ENCODE assay signal across 12 cellular contexts in genomic region chr6:4599924-4600323, GRCh38.
DNase-seq lines count a peak whose midpoint lies in the region; ATAC-seq, FAIRE-seq and TF ChIP-seq lines count a peak whose summit lies in the region.
"Had no signal": no experiment of that assay in that cellular context is flagged by ENCODE, and none has a peak within 500 bp of the region (broad histone marks: within the 10 kb centered on the region; RNA-seq: fewer than 3 reads in every experiment).

No MANE protein-coding gene starts in this region.

- peaks cover 10% of the 10 kb centered on the region for H3K9me3 Mint-ChIP-seq in chondrocyte (ENCODE audit: low read depth)
- peaks cover 5% of the 10 kb centered on the region for H3K9me3 Mint-ChIP-seq in natural killer cell treated with Interleukin-12 subunit alpha and Interleukin-12 subunit beta and Interleukin-15 and Interleukin-18, amount 100 ng/mL, for 72 hours
- H3K9me3 Mint-ChIP-seq: endodermal cell had no signal

- no peak for TF ChIP-seq POLR2A in H54 (IDR thresholded peaks at IDR 0.05; ENCODE audit: low read depth, low read length)

- no peaks in the 10 kb centered on the region for H3K27me3 Mint-ChIP-seq in chondrocyte (ENCODE audit: low read depth)
- peaks cover 0 to 13% of the 10 kb centered on the region in 2 donors for H3K27me3 Mint-ChIP-seq in natural killer cell treated with Interleukin-12 subunit alpha and Interleukin-12 subunit beta and Interleukin-15 and Interleukin-18, amount 100 ng/mL, for 72 hours

- POLR2A ChIA-PET in RWPE1 (lab: Yijun Ruan, JAX; ENCODE audit: low non-redundant PET): no interaction called here

- H3K4me1 Mint-ChIP-seq in chondrocyte (ENCODE audit: low read depth): peaks cover 24% of the 10 kb centered on the region
- H3K4me1 Mint-ChIP-seq in natural killer cell treated with Interleukin-12 subunit alpha and Interleukin-12 subunit beta and Interleukin-15 and Interleukin-18, amount 100 ng/mL, for 72 hours (ENCODE audit: low read depth in 2 of 2): peaks cover 7 to 11% of the 10 kb centered on the region in 2 donors
- H3K4me1 Mint-ChIP-seq: endodermal cell had no signal

- FAIRE-seq in H54 (lab: Jason Lieb, UNC): peak; percentile 91

- peaks cover 15% of the 10 kb centered on the region for H3K4me1 ChIP-seq in mesodermal cell (ENCODE audit: control insufficient read depth, insufficient read depth, low read length, poor library complexity, severe bottlenecking)
- H3K4me1 ChIP-seq: Caco-2 had no signal

- H3K4me3 Mint-ChIP-seq in chondrocyte (ENCODE audit: unreplicated experiment): no peak overlapping the region
- H3K4me3 Mint-ChIP-seq in natural killer cell treated with Interleukin-12 subunit alpha and Interleukin-12 subunit beta and Interleukin-15 and Interleukin-18, amount 100 ng/mL, for 72 hours: no peak overlapping the region
- H3K4me3 Mint-ChIP-seq: endodermal cell had no signal

- no peak overlapping the region for H3K4me3 ChIP-seq in mesodermal cell (ENCODE audit: extremely low read depth, insufficient read depth, low read length, poor library complexity, severe bottlenecking)

- ATAC-seq in esophagus mucosa: peak; percentile 89
- ATAC-seq in natural killer cell treated with Interleukin-12 subunit alpha and Interleukin-12 subunit beta and Interleukin-15 and Interleukin-18, amount 100 ng/mL, for 72 hours: no peak

- H3K36me3 ChIP-seq in mesodermal cell (ENCODE audit: control insufficient read depth, insufficient read depth, low read length): no peaks in the 10 kb centered on the region

- H3K27ac Mint-ChIP-seq in chondrocyte (ENCODE audit: unreplicated experiment): no peak overlapping the region
- no peak overlapping the region for H3K27ac Mint-ChIP-seq in natural killer cell treated with Interleukin-12 subunit alpha and Interleukin-12 subunit beta and Interleukin-15 and Interleukin-18, amount 100 ng/mL, for 72 hours
- H3K27ac Mint-ChIP-seq: endodermal cell had no signal

- H3K36me3 Mint-ChIP-seq in chondrocyte (ENCODE audit: low read depth): no peaks in the 10 kb centered on the region
- H3K36me3 Mint-ChIP-seq in natural killer cell treated with Interleukin-12 subunit alpha and Interleukin-12 subunit beta and Interleukin-15 and Interleukin-18, amount 100 ng/mL, for 72 hours: no peaks in the 10 kb centered on the region

- H3K27ac ChIP-seq in RWPE1: peak overlapping the region; percentile 77
- peak overlapping the region; percentile 68 for H3K27ac ChIP-seq in mesodermal cell (ENCODE audit: low read depth, low read length, severe bottlenecking)

- DNase-seq in H54 (ENCODE audit: insufficient read length, low spot score): no peak
- DNase-seq in RWPE1 (ENCODE audit: low spot score): peak; percentile 70
- no peak for DNase-seq in NCI-H2029 treated with DMSO at 0.1 percent for 48 hours (lab: John Stamatoyannopoulos, UW)
- no peak for DNase-seq in chondrocyte (ENCODE audit: low spot score)
- no peak for DNase-seq in NCI-H1694 treated with DMSO at 0.1 percent for 48 hours (lab: John Stamatoyannopoulos, UW)
- DNase-seq in natural killer cell treated with Interleukin-12 subunit alpha and Interleukin-12 subunit beta and Interleukin-15 and Interleukin-18, amount 100 ng/mL, for 72 hours (ENCODE audit: low spot score): no peak
- DNase-seq: Caco-2, endodermal cell, NCI-H1105 treated with DMSO at 0.1 percent for 48 hours, NCI-H510A had no signal

- no peaks in the 10 kb centered on the region for H3K9me3 ChIP-seq in mesodermal cell (ENCODE audit: control insufficient read depth, low read length)
- H3K9me3 ChIP-seq: Caco-2 had no signal

- TF ChIP-seq CTCF in RWPE1 (conservative IDR thresholded peaks at IDR 0.05; ENCODE audit: low read depth) (no peak), chondrocyte (IDR thresholded peaks at IDR 0.05) (no peak)

- CTCF ChIA-PET in RWPE1 (lab: Yijun Ruan, JAX): no interaction called here

- WGBS in mesodermal cell (ENCODE audit: insufficient coverage in 2 of 2), 2 experiments: 67% methylated on average over 1 of the region's 2 CpGs; no CpG with 5 or more reads in 1 of the 2 experiments
